ENCODE assay signal across 2 cellular contexts in the genomic region with DNA sequence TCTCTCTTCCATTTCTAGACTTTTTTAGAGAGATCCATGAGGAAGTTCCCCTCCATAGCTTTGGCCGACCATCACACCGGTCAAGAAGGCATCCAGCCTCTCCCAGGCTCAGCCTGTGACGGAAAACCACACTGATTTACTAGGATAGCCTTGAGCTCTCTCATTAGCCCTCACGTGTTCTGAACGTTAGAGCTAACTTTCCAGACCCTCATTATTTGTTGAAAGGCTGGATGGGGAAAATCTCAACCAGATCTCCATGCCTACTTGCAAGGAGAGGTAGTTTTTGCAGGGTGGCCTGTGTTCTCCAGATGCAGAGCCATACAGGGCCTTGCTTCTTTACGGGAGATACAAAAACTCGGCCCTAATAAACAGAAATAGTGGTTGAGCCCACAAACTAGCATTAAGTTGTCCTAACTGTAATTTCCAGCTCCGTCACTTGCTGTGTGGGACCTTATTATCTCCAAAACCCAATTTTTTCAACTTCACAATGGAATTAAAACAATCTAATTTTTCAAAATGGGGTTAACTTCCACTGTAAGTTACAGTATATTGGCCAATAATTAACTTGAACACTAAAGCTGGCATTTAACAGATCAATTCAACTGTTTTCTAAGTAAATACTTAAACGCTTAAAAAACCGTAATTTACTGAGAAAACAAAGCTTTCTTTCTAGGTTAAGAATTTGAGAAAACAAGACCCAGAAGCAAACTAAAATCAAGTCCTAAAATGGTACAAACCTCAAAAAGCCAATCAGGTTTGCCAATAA.
TF ChIP-seq lines count a peak whose summit lies in the region.

No MANE protein-coding gene starts in this region.

TF ChIP-seq in SK-N-SH, 30 proteins besides CTCF, POLR2A, EP300 and RAD21 (continued from another document):
- TF ChIP-seq, protein P1, sequence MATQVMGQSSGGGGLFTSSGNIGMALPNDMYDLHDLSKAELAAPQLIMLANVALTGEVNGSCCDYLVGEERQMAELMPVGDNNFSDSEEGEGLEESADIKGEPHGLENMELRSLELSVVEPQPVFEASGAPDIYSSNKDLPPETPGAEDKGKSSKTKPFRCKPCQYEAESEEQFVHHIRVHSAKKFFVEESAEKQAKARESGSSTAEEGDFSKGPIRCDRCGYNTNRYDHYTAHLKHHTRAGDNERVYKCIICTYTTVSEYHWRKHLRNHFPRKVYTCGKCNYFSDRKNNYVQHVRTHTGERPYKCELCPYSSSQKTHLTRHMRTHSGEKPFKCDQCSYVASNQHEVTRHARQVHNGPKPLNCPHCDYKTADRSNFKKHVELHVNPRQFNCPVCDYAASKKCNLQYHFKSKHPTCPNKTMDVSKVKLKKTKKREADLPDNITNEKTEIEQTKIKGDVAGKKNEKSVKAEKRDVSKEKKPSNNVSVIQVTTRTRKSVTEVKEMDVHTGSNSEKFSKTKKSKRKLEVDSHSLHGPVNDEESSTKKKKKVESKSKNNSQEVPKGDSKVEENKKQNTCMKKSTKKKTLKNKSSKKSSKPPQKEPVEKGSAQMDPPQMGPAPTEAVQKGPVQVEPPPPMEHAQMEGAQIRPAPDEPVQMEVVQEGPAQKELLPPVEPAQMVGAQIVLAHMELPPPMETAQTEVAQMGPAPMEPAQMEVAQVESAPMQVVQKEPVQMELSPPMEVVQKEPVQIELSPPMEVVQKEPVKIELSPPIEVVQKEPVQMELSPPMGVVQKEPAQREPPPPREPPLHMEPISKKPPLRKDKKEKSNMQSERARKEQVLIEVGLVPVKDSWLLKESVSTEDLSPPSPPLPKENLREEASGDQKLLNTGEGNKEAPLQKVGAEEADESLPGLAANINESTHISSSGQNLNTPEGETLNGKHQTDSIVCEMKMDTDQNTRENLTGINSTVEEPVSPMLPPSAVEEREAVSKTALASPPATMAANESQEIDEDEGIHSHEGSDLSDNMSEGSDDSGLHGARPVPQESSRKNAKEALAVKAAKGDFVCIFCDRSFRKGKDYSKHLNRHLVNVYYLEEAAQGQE (IDR thresholded peaks at IDR 0.05; ENCODE audit: low read depth, low read length), result no peak
- TF ChIP-seq MEF2A (IDR thresholded peaks at IDR 0.05; ENCODE audit: borderline replicate concordance, low read depth), result no peak
- no peak for TF ChIP-seq NRF1 (IDR thresholded peaks at IDR 0.05; ENCODE audit: low read depth, low read length)
- TF ChIP-seq YY1 (IDR thresholded peaks at IDR 0.05; ENCODE audit: low read depth), result no peak
- no peak for TF ChIP-seq GABPA (IDR thresholded peaks at IDR 0.05; ENCODE audit: low read depth)
- TF ChIP-seq GATA2 (CRISPR knock-in tag; IDR thresholded peaks at IDR 0.05), result no peak
- no peak for TF ChIP-seq POLR2AphosphoS5 (IDR thresholded peaks at IDR 0.05; ENCODE audit: low read depth, low read length)

TF ChIP-seq in SK-N-SH treated with all-trans-retinoic acid at 6 μM for 48 hours, 23 proteins besides CTCF, POLR2A, EP300 and RAD21 (continued from another document):
- TF ChIP-seq, protein P2, sequence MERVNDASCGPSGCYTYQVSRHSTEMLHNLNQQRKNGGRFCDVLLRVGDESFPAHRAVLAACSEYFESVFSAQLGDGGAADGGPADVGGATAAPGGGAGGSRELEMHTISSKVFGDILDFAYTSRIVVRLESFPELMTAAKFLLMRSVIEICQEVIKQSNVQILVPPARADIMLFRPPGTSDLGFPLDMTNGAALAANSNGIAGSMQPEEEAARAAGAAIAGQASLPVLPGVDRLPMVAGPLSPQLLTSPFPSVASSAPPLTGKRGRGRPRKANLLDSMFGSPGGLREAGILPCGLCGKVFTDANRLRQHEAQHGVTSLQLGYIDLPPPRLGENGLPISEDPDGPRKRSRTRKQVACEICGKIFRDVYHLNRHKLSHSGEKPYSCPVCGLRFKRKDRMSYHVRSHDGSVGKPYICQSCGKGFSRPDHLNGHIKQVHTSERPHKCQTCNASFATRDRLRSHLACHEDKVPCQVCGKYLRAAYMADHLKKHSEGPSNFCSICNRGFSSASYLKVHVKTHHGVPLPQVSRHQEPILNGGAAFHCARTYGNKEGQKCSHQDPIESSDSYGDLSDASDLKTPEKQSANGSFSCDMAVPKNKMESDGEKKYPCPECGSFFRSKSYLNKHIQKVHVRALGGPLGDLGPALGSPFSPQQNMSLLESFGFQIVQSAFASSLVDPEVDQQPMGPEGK (CRISPR knock-in tag; IDR thresholded peaks at IDR 0.05; ENCODE audit: borderline replicate concordance), result no peak
- TF ChIP-seq ZFP3 (CRISPR knock-in tag; IDR thresholded peaks at IDR 0.05) (no peak), ZC3H10 (CRISPR knock-in tag; IDR thresholded peaks at IDR 0.05) (no peak), PPARA (CRISPR knock-in tag; IDR thresholded peaks at IDR 0.05; ENCODE audit: borderline replicate concordance) (no peak), TCF4 (CRISPR knock-in tag; IDR thresholded peaks at IDR 0.05; ENCODE audit: borderline replicate concordance) (no peak), ZNF8 (CRISPR knock-in tag; IDR thresholded peaks at IDR 0.05) (no peak), CSDC2 (CRISPR knock-in tag; IDR thresholded peaks at IDR 0.05) (no peak), BACH2 (CRISPR knock-in tag; IDR thresholded peaks at IDR 0.05; ENCODE audit: borderline replicate concordance) (no peak), ZNF565 (CRISPR knock-in tag; conservative IDR thresholded peaks at IDR 0.05; ENCODE audit: low read depth) (no peak), SNAI2 (CRISPR knock-in tag; IDR thresholded peaks at IDR 0.05) (no peak), TOX (CRISPR knock-in tag; IDR thresholded peaks at IDR 0.05; ENCODE audit: borderline replicate concordance) (no peak)
- TF ChIP-seq, protein P3, sequence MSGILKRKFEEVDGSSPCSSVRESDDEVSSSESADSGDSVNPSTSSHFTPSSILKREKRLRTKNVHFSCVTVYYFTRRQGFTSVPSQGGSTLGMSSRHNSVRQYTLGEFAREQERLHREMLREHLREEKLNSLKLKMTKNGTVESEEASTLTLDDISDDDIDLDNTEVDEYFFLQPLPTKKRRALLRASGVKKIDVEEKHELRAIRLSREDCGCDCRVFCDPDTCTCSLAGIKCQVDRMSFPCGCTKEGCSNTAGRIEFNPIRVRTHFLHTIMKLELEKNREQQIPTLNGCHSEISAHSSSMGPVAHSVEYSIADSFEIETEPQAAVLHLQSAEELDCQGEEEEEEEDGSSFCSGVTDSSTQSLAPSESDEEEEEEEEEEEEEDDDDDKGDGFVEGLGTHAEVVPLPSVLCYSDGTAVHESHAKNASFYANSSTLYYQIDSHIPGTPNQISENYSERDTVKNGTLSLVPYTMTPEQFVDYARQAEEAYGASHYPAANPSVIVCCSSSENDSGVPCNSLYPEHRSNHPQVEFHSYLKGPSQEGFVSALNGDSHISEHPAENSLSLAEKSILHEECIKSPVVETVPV (CRISPR knock-in tag; IDR thresholded peaks at IDR 0.05), result no peak
